8 cellular contexts compared by ENCODE assay signal in genomic region chr3:48013288-48013980, GRCh38. TPM values are rescaled to one million over a fixed set of nuclear protein-coding genes. Genes with fewer than 3 reads are reported as not detected.
DNase-seq lines count a peak whose midpoint lies in the region; ATAC-seq lines count a peak whose summit lies in the region.

No MANE protein-coding gene starts in this region.

- H3K27me3 ChIP-seq in SJCRH30 = no peaks in the 10 kb centered on the region

- peaks cover 39% of the 10 kb centered on the region for H3K4me1 ChIP-seq in SJCRH30

- peak; percentile 24 for DNase-seq in GM04504 (ENCODE audit: low read depth)
- peak; percentile 18 to 56 for DNase-seq in SJCRH30
- DNase-seq in fibroblast of the conjunctiva (ENCODE audit: low read depth) = peak; percentile 59
- no peak for DNase-seq in sciatic nerve (ENCODE audit: low spot score)
- DNase-seq in NCI-H774 (lab: John Stamatoyannopoulos, UW) = no peak
- DNase-seq in GM19238 (ENCODE audit: insufficient read length, low spot score) = no peak
- no peak for DNase-seq in NCI-H1105 (lab: John Stamatoyannopoulos, UW)

- no peak overlapping the region for H3K27ac ChIP-seq in SJCRH30

- intact Hi-C loops in sciatic nerve (cut with DNase I) = no loop called here

- 0 out of 2 replicates have a peak, but pooled peaks cover 3% of the 10 kb centered on the region for H3K9me3 ChIP-seq in SJCRH30 (replicated peaks)

- H3K4me3 ChIP-seq in SJCRH30 = no peak overlapping the region

- peaks cover 8% of the 10 kb centered on the region; the same call in 1 of the 2 replicates for H3K36me3 ChIP-seq in SJCRH30

- ATAC-seq in sciatic nerve = peak; percentile 85
- ATAC-seq in HG03025 (IDR thresholded peaks at IDR 0.05; ENCODE audit: low FRiP score, unreplicated experiment) = no peak

RNA-seq across cellular contexts. Expression of gene MAP4, which starts 2.8 kb away (rescaled TPM):
- total RNA-seq in SJCRH30 (2014; rRNA removed; shearing (Covaris generic)) = 62.5 and 65.4 TPM in 2 replicates
- total RNA-seq in sciatic nerve = 442 TPM

Comparison
In these comparisons a context has a peak if more than half of its experiments do, and no peak if none do; other contexts are left out.
1. DNase-seq: peak in GM04504 (single experiment), SJCRH30 (2 of 2) and fibroblast of the conjunctiva (single experiment); none in sciatic nerve (single experiment), NCI-H774 (single experiment), GM19238 (single experiment) and NCI-H1105 (single experiment).